ENCODE assay signal across 8 cellular contexts in the genomic region with DNA sequence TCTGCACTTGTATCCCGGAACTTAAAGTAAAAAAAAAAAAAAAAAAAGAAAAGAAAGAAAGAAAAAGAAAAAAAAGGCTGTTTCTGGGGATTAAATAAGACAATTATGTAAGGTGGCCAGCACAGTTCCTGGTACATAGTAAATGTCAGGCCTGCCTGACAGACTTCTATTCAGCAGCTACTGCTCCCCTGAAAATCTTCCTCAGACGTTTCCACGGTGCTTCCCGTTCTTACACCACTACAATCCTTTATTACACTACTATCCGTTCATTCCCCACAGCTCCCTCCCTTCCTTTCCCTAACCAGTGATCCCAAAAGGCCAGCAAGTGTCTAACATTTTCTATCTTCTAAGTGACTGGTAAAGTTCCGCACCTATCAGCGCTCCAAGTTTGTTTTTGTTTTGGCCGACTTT. TPM values are rescaled to one million over a fixed set of nuclear protein-coding genes. Genes with fewer than 3 reads are reported as not detected.
DNase-seq lines count a peak whose midpoint lies in the region; ATAC-seq and TF ChIP-seq lines count a peak whose summit lies in the region.

No MANE protein-coding gene starts in this region.

- no peaks in the 10 kb centered on the region for H3K4me1 ChIP-seq in HUES6 (ENCODE audit: control insufficient read depth, insufficient read depth, low read length)
- H3K4me1 ChIP-seq in mesenchymal stem cell (ENCODE audit: control insufficient read depth, insufficient read depth, low read depth, low read length), result peaks cover 3% of the 10 kb centered on the region
- H3K4me1 ChIP-seq in upper lobe of left lung, result peaks cover 20 to 29% (median 25%) of the 10 kb centered on the region in 4 donors

- H3K18ac ChIP-seq in mesenchymal stem cell (ENCODE audit: low read depth in 1 of 2, low read length in 2 of 2), result peak overlapping the region; percentile 89 to 98

- intact Hi-C loops in MCF 10A (cut with micrococcal nuclease), result no loop called here

- H3K9me3 Mint-ChIP-seq in MCF 10A (ENCODE audit: unreplicated experiment), result no peaks in the 10 kb centered on the region

- BruUV-seq in MCF 10A (replicated peaks; lab: Mats Ljungman, UMichigan), result no TSS peak

- 1% methylated on average over 7 of the region's 8 CpGs for WGBS in mesenchymal stem cell
- WGBS in upper lobe of left lung, 2 donors, result 8 to 10% methylated on average over 8 of the region's 8 CpGs

- H3K14ac ChIP-seq in mesenchymal stem cell (ENCODE audit: low read length in 2 of 2), result peak overlapping the region in 1 of 2 experiments; percentile 76

- H3K27ac ChIP-seq in HUES6 (ENCODE audit: low read depth, low read length) (peak overlapping the region; percentile 96), mesenchymal stem cell (ENCODE audit: low read length, poor library complexity, severe bottlenecking) (peak overlapping the region; percentile 94), upper lobe of left lung (peak overlapping the region; percentile 99 to 100 (median 100))

- H2BK5ac ChIP-seq in mesenchymal stem cell (ENCODE audit: low read depth, low read length, poor library complexity, severe bottlenecking), result peak overlapping the region; percentile 81

- H2BK120ac ChIP-seq in mesenchymal stem cell (ENCODE audit: low read depth, low read length), result peak overlapping the region; percentile 27

- peak overlapping the region; percentile 97 for H3K27ac Mint-ChIP-seq in MCF 10A (ENCODE audit: low read depth, unreplicated experiment)

- CTCF ChIA-PET in MCF 10A (lab: Yijun Ruan, JAX), result interaction anchor here (0.6 to 1.2 kb wide), 4 partner anchors 30 to 274 kb away, joined by 3 to 4 read pairs (median 3); no protein-coding TSS in a partner anchor

- H4K8ac ChIP-seq in mesenchymal stem cell (ENCODE audit: low read length), result peak overlapping the region; percentile 98

- H2AK5ac ChIP-seq in mesenchymal stem cell (ENCODE audit: low read length, severe bottlenecking), result no peak overlapping the region

- peaks cover 2% of the 10 kb centered on the region for H3K27me3 Mint-ChIP-seq in MCF 10A (ENCODE audit: insufficient read depth, unreplicated experiment)

- H3K27me3 ChIP-seq in HUES6 (ENCODE audit: control insufficient read depth, insufficient read depth, low read length), result no peaks in the 10 kb centered on the region
- H3K27me3 ChIP-seq in mesenchymal stem cell (ENCODE audit: control insufficient read depth in 1 of 2, insufficient read depth in 1 of 2, low read length in 2 of 2), result no peaks in the 10 kb centered on the region
- H3K27me3 ChIP-seq in upper lobe of left lung, result no peaks in the 10 kb centered on the region

- H3K4ac ChIP-seq in mesenchymal stem cell (ENCODE audit: low read depth in 1 of 2, low read length in 2 of 2), result peak overlapping the region; percentile 78 to 96

- H4K91ac ChIP-seq in mesenchymal stem cell (ENCODE audit: low read length), result peak overlapping the region; percentile 90

- peak overlapping the region; percentile 88 for H2AFZ ChIP-seq in mesenchymal stem cell (ENCODE audit: low read depth, low read length)

- peak overlapping the region in 1 of 2 experiments; percentile 50 for H3K23ac ChIP-seq in mesenchymal stem cell (ENCODE audit: low read length in 2 of 2)

- POLR2A ChIA-PET in MCF 10A (lab: Yijun Ruan, JAX), result interaction anchor here (0.6 to 5.8 kb wide), 26 partner anchors 10 to 1507 kb away, joined by 3 to 92 read pairs (median 4); a partner anchor contains a TSS

- no peaks in the 10 kb centered on the region for H3K9me3 ChIP-seq in HUES6 (ENCODE audit: control insufficient read depth, insufficient read depth, low read depth, low read length)
- H3K9me3 ChIP-seq in mesenchymal stem cell (ENCODE audit: control insufficient read depth, low read length), result no peaks in the 10 kb centered on the region
- H3K9me3 ChIP-seq in upper lobe of left lung, result no peaks in the 10 kb centered on the region

- no peaks in the 10 kb centered on the region for H3K79me1 ChIP-seq in mesenchymal stem cell (replicated peaks; ENCODE audit: low read length, poor library complexity, severe bottlenecking)

- no peak for TF ChIP-seq EP300 in upper lobe of left lung (IDR thresholded peaks at IDR 0.05)

- peaks cover 16% of the 10 kb centered on the region for H3K4me1 Mint-ChIP-seq in MCF 10A (ENCODE audit: insufficient read depth, unreplicated experiment)

- peak; percentile 16 for DNase-seq in DMS79 (lab: John Stamatoyannopoulos, UW)
- no peak for DNase-seq in MCF 10A (ENCODE audit: unreplicated experiment)
- DNase-seq in mesenchymal stem cell, result peak; percentile 84
- DNase-seq in upper lobe of left lung, result no peak
- DNase-seq in SK-N-DZ (ENCODE audit: low spot score), result no peak
- DNase-seq in T1000 (lab: John Stamatoyannopoulos, UW), result no peak

- peak overlapping the region; percentile 91 for H3K4me2 ChIP-seq in mesenchymal stem cell (ENCODE audit: low read length, poor library complexity, severe bottlenecking)

- H3K9ac ChIP-seq in HUES6 (ENCODE audit: low read length) (peak overlapping the region; percentile 96), mesenchymal stem cell (ENCODE audit: low read length) (peak overlapping the region; percentile 99)

- ATAC-seq in upper lobe of left lung (ENCODE audit: low FRiP score in 2 of 2) (no peak), GM21619 (IDR thresholded peaks at IDR 0.05; ENCODE audit: unreplicated experiment) (no peak)

- H3K4me3 ChIP-seq in HUES6 (ENCODE audit: low read depth, low read length) (peak overlapping the region; percentile 97), mesenchymal stem cell (ENCODE audit: insufficient read depth in 1 of 2, low read depth in 1 of 2, low read length in 2 of 2) (peak overlapping the region; percentile 88 to 93), upper lobe of left lung (peak overlapping the region; percentile 52 to 98 (median 78))

- no peak overlapping the region for H2BK15ac ChIP-seq in mesenchymal stem cell (ENCODE audit: low read depth, poor library complexity, severe bottlenecking)

- peaks cover 13% of the 10 kb centered on the region for H3K36me3 Mint-ChIP-seq in MCF 10A (ENCODE audit: insufficient read depth, unreplicated experiment)

- H3K4me3 Mint-ChIP-seq in MCF 10A (ENCODE audit: unreplicated experiment), result peak overlapping the region; percentile 86

- TF ChIP-seq CTCF in MCF 10A (IDR thresholded peaks at IDR 0.05; ENCODE audit: unreplicated experiment), result no peak
- TF ChIP-seq CTCF in upper lobe of left lung (IDR thresholded peaks at IDR 0.05), result no peak

- H3K36me3 ChIP-seq in HUES6 (ENCODE audit: control insufficient read depth, insufficient read depth, low read length) (no peaks in the 10 kb centered on the region), mesenchymal stem cell (ENCODE audit: control insufficient read depth in 1 of 2, insufficient read depth in 2 of 2, low read depth in 1 of 2, low read length in 2 of 2) (peaks cover 0 to 3% of the 10 kb centered on the region in 2 experiments), upper lobe of left lung (peaks cover 0 to 2% (median 0%) of the 10 kb centered on the region in 4 donors)

- no peak for TF ChIP-seq POLR2A in upper lobe of left lung (IDR thresholded peaks at IDR 0.05)

- H2BK12ac ChIP-seq in mesenchymal stem cell (ENCODE audit: low read length in 2 of 2), result no peak overlapping the region

RNA-seq across cellular contexts. Expression of a gene that starts 0.6 kb away (rescaled TPM):
- total RNA-seq in MCF 10A (2022) (40.7 and 43.4 TPM in 2 replicates), upper lobe of left lung (10 to 100 TPM; 20.2 to 46.6 (median 32.9) TPM)
- 23.0 TPM for polyA plus RNA-seq in mesenchymal stem cell (2013, experiment 1 of 2)
- polyA plus RNA-seq in mesenchymal stem cell (2013, experiment 2 of 2), result 23.7 TPM
- 38.6 and 43.5 TPM in 2 replicates for polyA plus RNA-seq in SK-N-DZ (2014; cell fraction: cytosol; rRNA removed)
- 31.7 and 34.3 TPM in 2 replicates for polyA plus RNA-seq in SK-N-DZ (2014; cell fraction: nucleus; rRNA removed)

Comparison
In these comparisons a context has a peak if more than half of its experiments do, and no peak if none do; other contexts are left out.
1. DNase-seq: peak in DMS79 (single experiment) and mesenchymal stem cell (single experiment); none in MCF 10A (single experiment), upper lobe of left lung (0 of 2), SK-N-DZ (single experiment) and T1000 (single experiment).
2. Peak in every context shown above with its lines, with median percentiles within 50 percentile points of each other: H3K27ac ChIP-seq and H3K4me3 ChIP-seq.